Comparison of ENCODE assay signal across 9 cellular contexts in the genomic region with DNA sequence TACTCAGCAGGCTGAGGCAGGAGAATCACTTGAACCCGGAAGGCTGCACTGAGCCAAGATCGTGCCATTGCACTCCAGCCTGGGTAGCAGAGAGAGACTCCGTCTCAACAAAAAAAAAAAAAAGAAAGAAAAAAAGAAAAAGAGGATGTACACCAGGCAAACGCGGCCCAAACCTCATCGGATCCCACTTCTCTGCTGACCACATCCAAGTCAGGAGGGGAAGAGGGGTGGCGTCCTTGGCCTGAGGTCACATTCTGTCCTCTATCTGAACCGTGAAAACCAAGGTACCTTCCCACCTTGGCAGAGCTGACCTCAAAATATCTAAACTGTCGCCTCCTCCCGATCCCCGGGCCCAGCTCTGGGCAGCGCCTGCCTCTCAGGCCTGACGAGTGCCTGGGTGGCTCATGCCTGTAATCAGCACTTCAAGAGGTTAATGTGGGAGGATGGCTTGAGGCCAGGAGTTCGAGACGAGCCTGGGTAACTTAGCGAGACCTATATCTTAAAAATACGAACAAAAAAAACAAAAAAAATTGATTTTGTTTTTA. TPM values are rescaled to one million over a fixed set of nuclear protein-coding genes. Genes with fewer than 3 reads are reported as not detected.
DNase-seq lines count a peak whose midpoint lies in the region; ATAC-seq, FAIRE-seq and TF ChIP-seq lines count a peak whose summit lies in the region.
"Had no signal": no experiment of that assay in that cellular context is flagged by ENCODE, and none has a peak within 500 bp of the region (broad histone marks: within the 10 kb centered on the region; RNA-seq: fewer than 3 reads in every experiment).

No MANE protein-coding gene starts in this region.

- H3K36me3 ChIP-seq in HUES6 (ENCODE audit: control insufficient read depth, insufficient read depth, low read length) (peaks cover 34% of the 10 kb centered on the region), astrocyte (ENCODE audit: insufficient read depth, low read length) (peaks cover under 1% of the 10 kb centered on the region)

- H3K4me2 ChIP-seq in astrocyte (ENCODE audit: low read length) = peak overlapping the region; percentile 85

- FAIRE-seq in astrocyte (lab: Jason Lieb, UNC) = no peak

- ATAC-seq in naive B cell (ENCODE audit: low read depth in 2 of 2) (no peak), HG03139 (IDR thresholded peaks at IDR 0.05; ENCODE audit: unreplicated experiment) (no peak)

- peaks cover 13% of the 10 kb centered on the region for H3K79me2 ChIP-seq in astrocyte (ENCODE audit: insufficient read depth, low read length)

- peaks cover 4% of the 10 kb centered on the region for H3K4me1 ChIP-seq in HUES6 (ENCODE audit: control insufficient read depth, insufficient read depth, low read length)
- peaks cover 4% of the 10 kb centered on the region for H3K4me1 ChIP-seq in astrocyte (ENCODE audit: insufficient read depth, low read length)

- H4K20me1 ChIP-seq in astrocyte (ENCODE audit: insufficient read depth, low read length) = peaks cover 6% of the 10 kb centered on the region

- H3K27me3 ChIP-seq in HUES6 (ENCODE audit: control insufficient read depth, insufficient read depth, low read length) (no peaks in the 10 kb centered on the region), astrocyte (ENCODE audit: insufficient read depth, low read length) (no peaks in the 10 kb centered on the region)

- H3K9ac ChIP-seq in HUES6 (ENCODE audit: low read length) (no peak overlapping the region), astrocyte (ENCODE audit: low read length) (no peak overlapping the region)

- H3K27ac ChIP-seq in HUES6 (ENCODE audit: low read depth, low read length) (no peak overlapping the region), astrocyte (ENCODE audit: low read depth, low read length) (no peak overlapping the region)

- peak; percentile 4 to 21 for DNase-seq in AML-193 (lab: John Stamatoyannopoulos, UW)
- DNase-seq in astrocyte (ENCODE audit: low read depth) = no peak
- no peak for DNase-seq in naive B cell
- DNase-seq in NCI-H2081 treated with DMSO at 0.1 percent for 48 hours (lab: John Stamatoyannopoulos, UW) = no peak
- DNase-seq in ureter (ENCODE audit: low spot score) = no peak
- no peak for DNase-seq in COLO829 (ENCODE audit: low spot score)

- H3K4me3 ChIP-seq in HUES6 (ENCODE audit: low read depth, low read length) (peak overlapping the region; percentile 97), astrocyte (ENCODE audit: insufficient read depth, low read depth, low read length) (no peak overlapping the region)

- H3K27ac Mint-ChIP-seq in astrocyte (ENCODE audit: unreplicated experiment) (no peak overlapping the region), naive B cell (peak overlapping the region in 4 of 6 donors; percentile 14 to 92 (median 74))

- H3K4me3 Mint-ChIP-seq in astrocyte (ENCODE audit: unreplicated experiment) = peak overlapping the region; percentile 80
- peak overlapping the region; percentile 49 to 92 (median 84) for H3K4me3 Mint-ChIP-seq in naive B cell

- H3K36me3 Mint-ChIP-seq in astrocyte (ENCODE audit: low read depth, unreplicated experiment) = peaks cover 12% of the 10 kb centered on the region
- H3K36me3 Mint-ChIP-seq in naive B cell = peaks cover 8 to 13% of the 10 kb centered on the region in 2 donors

- H3K4me1 Mint-ChIP-seq in astrocyte (ENCODE audit: low read depth, unreplicated experiment) = no peaks in the 10 kb centered on the region
- peaks cover 7 to 31% (median 29%) of the 10 kb centered on the region in 3 donors for H3K4me1 Mint-ChIP-seq in naive B cell

- H3K27me3 Mint-ChIP-seq in astrocyte (ENCODE audit: low read depth, unreplicated experiment) (no peaks in the 10 kb centered on the region), naive B cell (no peaks in the 10 kb centered on the region)

- no peak overlapping the region for H2AFZ ChIP-seq in astrocyte (ENCODE audit: low read depth, low read length)

- H3K9me3 ChIP-seq in HUES6 (ENCODE audit: control insufficient read depth, insufficient read depth, low read depth, low read length) (no peaks in the 10 kb centered on the region), astrocyte (ENCODE audit: insufficient read depth, low read depth, low read length) (no peaks in the 10 kb centered on the region)

- TF ChIP-seq CTCF in astrocyte (IDR thresholded peaks at IDR 0.05; ENCODE audit: insufficient read depth, low read depth, low read length) = no peak

- H3K9me3 Mint-ChIP-seq in astrocyte (ENCODE audit: unreplicated experiment) = no peaks in the 10 kb centered on the region
- no peaks in the 10 kb centered on the region for H3K9me3 Mint-ChIP-seq in naive B cell

RNA-seq across cellular contexts. Expression of gene RGL4, which starts 25.1 kb away (rescaled TPM):
- total RNA-seq in astrocyte = not detected in 2 replicates
- polyA plus RNA-seq in naive B cell (ENCODE audit: low read depth in 6 of 6) = 1 to 10 TPM in 5 of 6 donors, under 1 TPM in 1; 0.78 to 3.9 (median 1.9) TPM
- not detected for total RNA-seq in ureter
- total RNA-seq: M059J had no signal

RNA-seq across cellular contexts. Expression of gene ZNF70, which starts 35.0 kb away (rescaled TPM):
- 8.8 and 10.3 TPM in 2 replicates for total RNA-seq in astrocyte
- polyA plus RNA-seq in naive B cell (ENCODE audit: low read depth in 6 of 6) = 1 to 10 TPM in 1 of 6 donors, under 1 TPM in 4, not detected in 1; 0.22 to 1.0 (median 0.47) TPM
- total RNA-seq in ureter = 9.0 TPM

RNA-seq across cellular contexts. Expression of gene VPREB3, which starts 38.3 kb away (rescaled TPM):
- total RNA-seq in astrocyte (0.50 TPM in 1 of 2 replicates, not detected in the other), ureter (not detected)
- polyA plus RNA-seq in naive B cell (ENCODE audit: low read depth in 6 of 6) = 1,000 to 10,000 TPM in 5 of 6 donors, 100 to 1,000 TPM in 1; 910 to 1,673 (median 1,335) TPM
- total RNA-seq: M059J had no signal

RNA-seq across cellular contexts. Expression of gene C22orf15, which starts 46.9 kb away (rescaled TPM):
- total RNA-seq in astrocyte = 0.38 and 0.39 TPM in 2 replicates
- 1 to 10 TPM in 2 of 6 donors, under 1 TPM in 2, not detected in 2; 0.13 to 4.9 (median 1.0) TPM for polyA plus RNA-seq in naive B cell (ENCODE audit: low read depth in 6 of 6)
- 0.18 TPM for total RNA-seq in ureter
- total RNA-seq: M059J had no signal

RNA-seq across cellular contexts. Expression of gene CHCHD10, which starts 51.9 kb away (rescaled TPM):
- total RNA-seq in astrocyte (60.9 and 70.5 TPM in 2 replicates), ureter (232 TPM)
- 10 to 100 TPM; 36.3 to 65.9 (median 62.6) TPM for polyA plus RNA-seq in naive B cell (ENCODE audit: low read depth in 6 of 6)

Comparison
In these comparisons a context has a peak if more than half of its experiments do, and no peak if none do; other contexts are left out.
1. DNase-seq: peak in AML-193 (2 of 2); none in astrocyte (single experiment), naive B cell (single experiment), NCI-H2081 treated with DMSO at 0.1 percent for 48 hours (single experiment), ureter (single experiment) and COLO829 (single experiment).